8 cellular contexts compared by ENCODE assay signal in the genomic region with DNA sequence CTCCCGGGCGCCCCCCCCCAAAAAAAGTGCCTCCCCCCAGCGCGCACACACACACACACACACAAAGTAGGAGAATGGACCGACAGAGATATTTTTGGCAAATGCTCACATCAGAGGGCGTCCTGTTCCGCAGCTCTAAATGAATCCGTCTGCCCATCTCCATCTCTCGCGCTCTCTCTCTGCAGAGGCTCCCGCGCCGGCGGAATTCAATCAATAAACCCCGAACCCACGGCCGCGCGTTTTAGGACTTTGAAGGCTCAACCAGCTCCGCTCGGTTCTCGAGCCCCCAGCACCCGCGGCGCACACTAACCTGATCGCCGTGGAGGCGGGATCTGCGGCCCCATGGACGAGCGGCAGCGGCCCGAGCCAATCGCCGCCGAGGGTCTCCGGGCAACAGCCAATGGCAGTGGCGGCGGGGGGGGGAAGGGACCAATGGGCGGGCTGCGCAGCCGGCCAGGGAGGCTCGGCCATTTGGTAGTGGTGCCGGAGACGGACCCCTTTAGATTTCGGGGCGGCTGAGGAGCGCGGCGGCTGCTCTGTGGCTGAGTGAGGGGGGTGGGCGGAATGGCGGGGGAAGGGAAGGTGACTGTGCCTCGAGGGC. TPM values are rescaled to one million over a fixed set of nuclear protein-coding genes. Genes with fewer than 3 reads are reported as not detected.
DNase-seq lines count a peak whose midpoint lies in the region; ATAC-seq and TF ChIP-seq lines count a peak whose summit lies in the region.

A gene (minus strand): TSS at position 307 of the 601 bp plus-strand sequence. CDS start 144 bp downstream, at position 163.

- peaks cover 7% of the 10 kb centered on the region for H3K36me3 Mint-ChIP-seq in activated naive CD8-positive, alpha-beta T cell treated with anti-CD3 and anti-CD28 coated beads, Interleukin-2, amount 10 ng/mL, durations not matched to agents 7 days and 5 days

- POLR2A ChIA-PET in activated naive CD8-positive, alpha-beta T cell treated with anti-CD3 and anti-CD28 coated beads, Interleukin-2, amount 10 ng/mL, durations not matched to agents 7 days and 5 days (lab: Charles Lee) = interaction anchor here (0.9 to 9.3 kb wide), 3 partner anchors 8 to 592 kb away, joined by 3 to 95 read pairs (median 6); no protein-coding TSS in a partner anchor

- H3K9me2 ChIP-seq in SU-DHL-6 (replicated peaks; ENCODE audit: insufficient read depth, low read length) = no peaks in the 10 kb centered on the region

- H3K4me1 ChIP-seq in parathyroid adenoma = no peaks in the 10 kb centered on the region
- H3K4me1 ChIP-seq in tibial artery = peaks cover 0 to 22% (median 17%) of the 10 kb centered on the region in 4 donors

- H3K4me3 ChIP-seq in SU-DHL-6 (ENCODE audit: insufficient read depth, low read length, poor library complexity, severe bottlenecking) (peak within 1 kb of the TSS; percentile 95), parathyroid adenoma (ENCODE audit: low read depth, low read length) (peak within 1 kb of the TSS; percentile 92), tibial artery (peak within 1 kb of the TSS; percentile 78 to 93)

- H3K79me2 ChIP-seq in SU-DHL-6 (ENCODE audit: insufficient read depth, low read length) = peaks cover 57% of the 10 kb centered on the region
- H3K79me2 ChIP-seq in parathyroid adenoma = peaks cover 11% of the 10 kb centered on the region

- H3F3A ChIP-seq in SU-DHL-6 (ENCODE audit: insufficient read depth) = no peaks in the 10 kb centered on the region

- H3K4me2 ChIP-seq in SU-DHL-6 (ENCODE audit: low read depth, low read length, poor library complexity, severe bottlenecking) = peak within 1 kb of the TSS; percentile 93
- peak within 1 kb of the TSS; percentile 96 for H3K4me2 ChIP-seq in parathyroid adenoma (ENCODE audit: low read length)

- H3K36me3 ChIP-seq in SU-DHL-6 (ENCODE audit: low read length) = no peaks in the 10 kb centered on the region
- H3K36me3 ChIP-seq in parathyroid adenoma (ENCODE audit: control insufficient read depth, insufficient read depth, low read length) = no peaks in the 10 kb centered on the region
- no peaks in the 10 kb centered on the region for H3K36me3 ChIP-seq in tibial artery

- H2AFZ ChIP-seq in SU-DHL-6 (ENCODE audit: low read depth, low read length, severe bottlenecking) (peak within 1 kb of the TSS; percentile 57), parathyroid adenoma (peak within 1 kb of the TSS; percentile 65)

- H3K9me3 ChIP-seq in SU-DHL-6 (ENCODE audit: insufficient read depth, low read length) (no peaks in the 10 kb centered on the region), parathyroid adenoma (ENCODE audit: control insufficient read depth, low read length) (no peaks in the 10 kb centered on the region), tibial artery (no peaks in the 10 kb centered on the region)

- H3K27me3 ChIP-seq in SU-DHL-6 (ENCODE audit: low read length) = no peaks in the 10 kb centered on the region
- no peaks in the 10 kb centered on the region for H3K27me3 ChIP-seq in parathyroid adenoma (ENCODE audit: control insufficient read depth, insufficient read depth, low read length)
- no peaks in the 10 kb centered on the region for H3K27me3 ChIP-seq in tibial artery

- DNase-seq in GM04504 (ENCODE audit: low read depth) = peak; percentile 87
- peak; percentile 96 for DNase-seq in NCI-H1105 treated with DMSO at 0.1 percent for 48 hours (lab: John Stamatoyannopoulos, UW)
- peak; percentile 98 for DNase-seq in activated naive CD8-positive, alpha-beta T cell treated with anti-CD3 and anti-CD28 coated beads, Interleukin-2, amount 10 ng/mL, durations not matched to agents 7 days and 5 days
- peak; percentile 89 to 99 (median 96) for DNase-seq in head of caudate nucleus
- peak; percentile 96 to 98 for DNase-seq in tibial artery

- H3K27ac Mint-ChIP-seq in activated naive CD8-positive, alpha-beta T cell treated with anti-CD3 and anti-CD28 coated beads, Interleukin-2, amount 10 ng/mL, durations not matched to agents 7 days and 5 days = peak within 1 kb of the TSS; percentile 94

- no peaks in the 10 kb centered on the region for H3K27me3 Mint-ChIP-seq in activated naive CD8-positive, alpha-beta T cell treated with anti-CD3 and anti-CD28 coated beads, Interleukin-2, amount 10 ng/mL, durations not matched to agents 7 days and 5 days

- intact Hi-C loops in head of caudate nucleus (cut with DNase I) = loop anchor here (5.0 to 10.0 kb wide), 2 partner anchors 33 to 54 kb away; no protein-coding TSS in a partner anchor
- intact Hi-C loops in tibial artery (cut with DNase I; ENCODE audit: low total_unique reads) = no loop called here

- peak within 1 kb of the TSS; percentile 88 for H3K27ac ChIP-seq in SU-DHL-6 (ENCODE audit: low read depth, low read length)
- peak within 1 kb of the TSS; percentile 87 for H3K27ac ChIP-seq in parathyroid adenoma
- H3K27ac ChIP-seq in tibial artery = peak within 1 kb of the TSS; percentile 97 to 99

- H3K9me3 Mint-ChIP-seq in activated naive CD8-positive, alpha-beta T cell treated with anti-CD3 and anti-CD28 coated beads, Interleukin-2, amount 10 ng/mL, durations not matched to agents 7 days and 5 days = no peaks in the 10 kb centered on the region

- peaks cover 27% of the 10 kb centered on the region for H3K4me1 Mint-ChIP-seq in activated naive CD8-positive, alpha-beta T cell treated with anti-CD3 and anti-CD28 coated beads, Interleukin-2, amount 10 ng/mL, durations not matched to agents 7 days and 5 days

- H3K4me3 Mint-ChIP-seq in activated naive CD8-positive, alpha-beta T cell treated with anti-CD3 and anti-CD28 coated beads, Interleukin-2, amount 10 ng/mL, durations not matched to agents 7 days and 5 days = peak within 1 kb of the TSS; percentile 94

- peak; percentile 62 for ATAC-seq in HG02571 (IDR thresholded peaks at IDR 0.05; ENCODE audit: unreplicated experiment)
- peak; percentile 70 for ATAC-seq in activated naive CD8-positive, alpha-beta T cell treated with anti-CD3 and anti-CD28 coated beads, Interleukin-2, amount 10 ng/mL, durations not matched to agents 7 days and 5 days (ENCODE audit: low read depth)

- peaks cover 12% of the 10 kb centered on the region; the same call in 1 of the 2 replicates for H4K20me1 ChIP-seq in SU-DHL-6 (ENCODE audit: low read depth, low read length)

- H3K9ac ChIP-seq in SU-DHL-6 (ENCODE audit: low read length) (peak within 1 kb of the TSS; percentile 97), parathyroid adenoma (peak within 1 kb of the TSS; percentile 46)

- TF ChIP-seq CTCF in SU-DHL-6 (IDR thresholded peaks at IDR 0.05; ENCODE audit: insufficient read depth, low read length, poor library complexity, severe bottlenecking) (no peak), parathyroid adenoma (IDR thresholded peaks at IDR 0.05) (no peak), tibial artery (IDR thresholded peaks at IDR 0.05) (no peak)

RNA-seq across cellular contexts. Expression of the gene that starts here (rescaled TPM):
- 100 to 1,000 TPM; 174 to 177 TPM for total RNA-seq in activated naive CD8-positive, alpha-beta T cell treated with anti-CD3 and anti-CD28 coated beads, Interleukin-2, amount 10 ng/mL, durations not matched to agents 7 days and 5 days

Comparison
In these comparisons a context has a peak if more than half of its experiments do, and no peak if none do; other contexts are left out.
1. Peak in every context shown above with its lines: DNase-seq, ATAC-seq, H3K4me3 ChIP-seq and H3K27ac ChIP-seq.